1 cellular context compared by ENCODE assay signal in the genomic region with DNA sequence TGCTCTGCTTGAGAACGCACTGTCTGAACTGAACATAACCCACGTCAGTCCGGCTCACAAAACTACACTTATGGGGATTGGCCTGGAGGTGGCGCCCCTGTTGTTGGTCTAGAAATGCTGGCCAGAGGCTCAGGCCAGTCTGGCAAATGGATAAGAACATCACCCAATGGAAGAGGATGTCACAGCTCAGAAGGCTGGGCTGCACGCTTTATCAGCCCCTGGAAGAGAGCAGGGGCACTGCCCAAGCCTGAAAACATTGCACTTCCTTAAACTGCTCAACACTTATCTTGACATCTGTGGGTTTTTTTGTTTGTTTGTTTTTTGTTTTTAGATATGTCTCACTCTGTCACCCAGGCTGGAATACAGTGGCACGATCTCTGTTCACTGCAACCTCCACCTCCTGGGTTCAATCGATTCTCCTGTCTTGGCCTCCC.
TF ChIP-seq lines count a peak whose summit lies in the region.

No MANE protein-coding gene starts in this region.

TF ChIP-seq in K562, 482 proteins besides CTCF, POLR2A, EP300 and RAD21 (continued from another document):
- TF ChIP-seq ELK3 (CRISPR knock-in tag; IDR thresholded peaks at IDR 0.05): no peak
- TF ChIP-seq L3MBTL2 (IDR thresholded peaks at IDR 0.05): 0 out of 2 replicates have a peak, but pooled peaks have one; percentile 33
- 0 out of 4 replicates have a peak, but pooled peaks of 1 of the 2 experiments have one; percentile 15 for TF ChIP-seq MAZ (CRISPR knock-in tag; conservative IDR thresholded peaks at IDR 0.05 in 1 of 2, IDR thresholded peaks at IDR 0.05 in 1 of 2)
- TF ChIP-seq XRCC5 (IDR thresholded peaks at IDR 0.05; ENCODE audit: low read depth, low read length): peak; percentile 65; the same call in 1 of the 2 replicates
- no peak for TF ChIP-seq ILF3 (IDR thresholded peaks at IDR 0.05; ENCODE audit: borderline replicate concordance)
- TF ChIP-seq NRF1 (conservative IDR thresholded peaks at IDR 0.05 in 1 of 2, IDR thresholded peaks at IDR 0.05 in 1 of 2): 0 out of 4 replicates have a peak, but pooled peaks of 1 of the 2 experiments have one; percentile 18
- TF ChIP-seq, protein P1, sequence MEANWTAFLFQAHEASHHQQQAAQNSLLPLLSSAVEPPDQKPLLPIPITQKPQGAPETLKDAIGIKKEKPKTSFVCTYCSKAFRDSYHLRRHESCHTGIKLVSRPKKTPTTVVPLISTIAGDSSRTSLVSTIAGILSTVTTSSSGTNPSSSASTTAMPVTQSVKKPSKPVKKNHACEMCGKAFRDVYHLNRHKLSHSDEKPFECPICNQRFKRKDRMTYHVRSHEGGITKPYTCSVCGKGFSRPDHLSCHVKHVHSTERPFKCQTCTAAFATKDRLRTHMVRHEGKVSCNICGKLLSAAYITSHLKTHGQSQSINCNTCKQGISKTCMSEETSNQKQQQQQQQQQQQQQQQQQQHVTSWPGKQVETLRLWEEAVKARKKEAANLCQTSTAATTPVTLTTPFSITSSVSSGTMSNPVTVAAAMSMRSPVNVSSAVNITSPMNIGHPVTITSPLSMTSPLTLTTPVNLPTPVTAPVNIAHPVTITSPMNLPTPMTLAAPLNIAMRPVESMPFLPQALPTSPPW (CRISPR knock-in tag; IDR thresholded peaks at IDR 0.05): peak; percentile 37; the same call in 1 of the 2 replicates
- TF ChIP-seq SOX6 (IDR thresholded peaks at IDR 0.05): peak; percentile 58; the same call in 1 of the 2 replicates
- peak; percentile 75; the same call in 1 of the 2 replicates for TF ChIP-seq SMARCE1 (IDR thresholded peaks at IDR 0.05)
- TF ChIP-seq ARID2 (IDR thresholded peaks at IDR 0.05): 0 out of 2 replicates have a peak, but pooled peaks have one; percentile 42
- 0 out of 2 replicates have a peak, but pooled peaks have one; percentile 15 for TF ChIP-seq CXXC5 (CRISPR knock-in tag; IDR thresholded peaks at IDR 0.05)
- TF ChIP-seq SMARCA4 (IDR thresholded peaks at IDR 0.05): 0 out of 2 replicates have a peak, but pooled peaks have one; percentile 33
- peak; percentile 63; the same call in 1 of the 2 replicates for TF ChIP-seq GATA2 (CRISPR knock-in tag; IDR thresholded peaks at IDR 0.05)
- peak; percentile 83 for TF ChIP-seq MYNN (IDR thresholded peaks at IDR 0.05)
- TF ChIP-seq MYNN (CRISPR knock-in tag; IDR thresholded peaks at IDR 0.05): no peak
- TF ChIP-seq SPI1 (IDR thresholded peaks at IDR 0.05; ENCODE audit: borderline replicate concordance, low read depth, low read length): peak; percentile 92
- TF ChIP-seq BCOR (IDR thresholded peaks at IDR 0.05): 0 out of 2 replicates have a peak, but pooled peaks have one; percentile 32
- peak; percentile 39 for TF ChIP-seq BRD9 (IDR thresholded peaks at IDR 0.05; ENCODE audit: low read depth, partially characterized antibody)
- peak; percentile 66; the same call in 1 of the 2 replicates for TF ChIP-seq HNRNPL (IDR thresholded peaks at IDR 0.05; ENCODE audit: low read depth, low read length)
- TF ChIP-seq TCF3 (CRISPR knock-in tag; IDR thresholded peaks at IDR 0.05): peak; percentile 5; the same call in 1 of the 2 replicates
- TF ChIP-seq PBX2 (CRISPR knock-in tag; IDR thresholded peaks at IDR 0.05; ENCODE audit: low read depth): no peak
- peak; percentile 26; the same call in 1 of the 2 replicates for TF ChIP-seq PBX2 (tag; conservative IDR thresholded peaks at IDR 0.05; ENCODE audit: low read depth)
- TF ChIP-seq SMARCA5 (IDR thresholded peaks at IDR 0.05): 0 out of 2 replicates have a peak, but pooled peaks have one; percentile 51
- peak; percentile 68 for TF ChIP-seq CREM (IDR thresholded peaks at IDR 0.05; ENCODE audit: low read depth)
- TF ChIP-seq MEIS2 (IDR thresholded peaks at IDR 0.05; ENCODE audit: partially characterized antibody): peak; percentile 45
- peak; percentile 39; the same call in 1 of the 2 replicates for TF ChIP-seq ZNF766 (CRISPR knock-in tag; conservative IDR thresholded peaks at IDR 0.05)
- TF ChIP-seq PCBP2 (IDR thresholded peaks at IDR 0.05; ENCODE audit: low read depth, low read length, poor library complexity, severe bottlenecking): no peak
- peak in 1 of 2 experiments; percentile 37; a peak in 1 of 4 replicates for TF ChIP-seq ARNT (IDR thresholded peaks at IDR 0.05)
- no peak for TF ChIP-seq PTBP1 (IDR thresholded peaks at IDR 0.05; ENCODE audit: low read depth, low read length)
- TF ChIP-seq, protein P2, sequence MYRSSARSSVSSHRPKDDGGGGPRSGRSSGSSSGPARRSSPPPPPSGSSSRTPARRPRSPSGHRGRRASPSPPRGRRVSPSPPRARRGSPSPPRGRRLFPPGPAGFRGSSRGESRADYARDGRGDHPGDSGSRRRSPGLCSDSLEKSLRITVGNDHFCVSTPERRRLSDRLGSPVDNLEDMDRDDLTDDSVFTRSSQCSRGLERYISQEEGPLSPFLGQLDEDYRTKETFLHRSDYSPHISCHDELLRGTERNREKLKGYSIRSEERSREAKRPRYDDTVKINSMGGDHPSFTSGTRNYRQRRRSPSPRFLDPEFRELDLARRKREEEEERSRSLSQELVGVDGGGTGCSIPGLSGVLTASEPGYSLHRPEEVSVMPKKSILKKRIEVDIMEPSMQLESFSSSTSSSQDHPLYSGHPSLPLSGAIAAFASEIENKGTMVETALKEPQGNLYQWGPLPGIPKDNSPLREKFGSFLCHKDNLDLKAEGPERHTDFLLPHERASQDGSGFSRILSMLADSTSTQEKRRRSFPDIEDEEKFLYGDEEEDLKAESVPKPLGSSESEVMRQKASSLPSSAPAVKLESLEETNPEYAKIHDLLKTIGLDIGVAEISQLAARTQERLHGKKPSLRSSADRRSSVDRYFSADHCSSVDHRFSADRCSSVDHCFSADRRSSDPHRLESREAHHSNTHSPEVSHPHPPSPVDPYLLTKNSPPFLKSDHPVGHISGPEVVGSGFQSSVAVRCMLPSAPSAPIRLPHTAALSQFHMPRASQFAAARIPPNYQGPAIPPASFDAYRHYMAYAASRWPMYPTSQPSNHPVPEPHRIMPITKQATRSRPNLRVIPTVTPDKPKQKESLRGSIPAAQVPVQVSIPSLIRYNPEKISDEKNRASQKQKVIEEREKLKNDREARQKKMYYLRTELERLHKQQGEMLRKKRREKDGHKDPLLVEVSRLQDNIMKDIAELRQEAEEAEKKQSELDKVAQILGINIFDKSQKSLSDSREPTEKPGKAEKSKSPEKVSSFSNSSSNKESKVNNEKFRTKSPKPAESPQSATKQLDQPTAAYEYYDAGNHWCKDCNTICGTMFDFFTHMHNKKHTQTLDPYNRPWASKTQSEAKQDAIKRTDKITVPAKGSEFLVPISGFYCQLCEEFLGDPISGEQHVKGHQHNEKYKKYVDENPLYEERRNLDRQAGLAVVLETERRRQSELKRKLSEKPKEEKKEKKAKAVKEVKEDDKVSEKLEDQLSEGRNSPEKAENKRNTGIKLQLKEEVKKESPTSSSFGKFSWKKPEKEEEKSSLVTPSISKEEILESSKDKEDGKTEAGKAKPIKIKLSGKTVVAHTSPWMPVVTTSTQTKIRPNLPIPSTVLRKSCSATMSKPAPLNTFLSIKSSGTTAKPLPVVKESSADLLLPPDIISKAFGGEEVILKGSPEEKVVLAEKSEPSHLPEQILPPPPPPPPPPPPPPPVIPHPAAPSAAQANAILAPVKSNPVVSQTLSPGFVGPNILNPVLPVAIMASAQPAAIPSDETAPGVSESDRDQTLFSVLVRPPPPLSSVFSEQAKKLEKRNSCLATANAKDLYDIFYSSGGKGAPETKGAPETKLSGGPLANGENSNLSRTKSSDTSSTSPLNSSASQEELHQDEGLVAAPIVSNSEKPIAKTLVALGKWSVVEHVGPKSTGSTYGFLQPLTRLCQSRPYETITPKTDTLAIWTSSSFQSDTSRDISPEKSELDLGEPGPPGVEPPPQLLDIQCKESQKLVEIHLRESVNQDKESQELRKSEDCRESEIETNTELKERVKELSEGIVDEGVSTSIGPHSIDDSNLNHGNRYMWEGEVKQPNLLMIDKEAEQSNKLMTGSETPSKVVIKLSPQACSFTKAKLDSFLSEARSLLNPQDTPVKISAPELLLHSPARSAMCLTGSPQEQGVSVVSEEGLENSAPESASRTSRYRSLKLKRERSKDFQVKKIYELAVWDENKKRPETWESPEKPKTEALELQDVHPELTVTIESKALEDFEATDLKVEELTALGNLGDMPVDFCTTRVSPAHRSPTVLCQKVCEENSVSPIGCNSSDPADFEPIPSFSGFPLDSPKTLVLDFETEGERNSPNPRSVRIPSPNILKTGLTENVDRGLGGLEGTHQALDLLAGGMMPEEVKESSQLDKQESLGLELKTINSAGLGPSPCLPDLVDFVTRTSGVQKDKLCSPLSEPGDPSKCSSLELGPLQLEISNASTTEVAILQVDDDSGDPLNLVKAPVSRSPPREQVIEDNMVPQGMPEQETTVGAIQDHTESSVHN (IDR thresholded peaks at IDR 0.05; ENCODE audit: borderline replicate concordance in 1 of 2, low read depth in 1 of 2): peak in 1 of 2 experiments; percentile 32; a peak in 1 of 4 replicates
- TF ChIP-seq ARID1B (IDR thresholded peaks at IDR 0.05): peak; percentile 52; the same call in 1 of the 2 replicates
- peak; percentile 43 for TF ChIP-seq CBFA2T3 (IDR thresholded peaks at IDR 0.05)
- 0 out of 2 replicates have a peak, but pooled peaks have one; percentile 39 for TF ChIP-seq ZNF3 (CRISPR knock-in tag; IDR thresholded peaks at IDR 0.05)
- no peak for TF ChIP-seq ZNF41 (CRISPR knock-in tag; conservative IDR thresholded peaks at IDR 0.05)
- peak in 1 of 2 experiments; percentile 45; a peak in 1 of 4 replicates for TF ChIP-seq RCOR1 (IDR thresholded peaks at IDR 0.05; ENCODE audit: borderline replicate concordance in 1 of 2, low read depth in 2 of 2, low read length in 2 of 2)
- no peak for TF ChIP-seq DACH1 (IDR thresholded peaks at IDR 0.05; ENCODE audit: partially characterized antibody)
- TF ChIP-seq MTA3 (IDR thresholded peaks at IDR 0.05; ENCODE audit: borderline replicate concordance): peak; percentile 67; the same call in 1 of the 2 replicates
- no peak for TF ChIP-seq GABPA (tag; conservative IDR thresholded peaks at IDR 0.05; ENCODE audit: low read depth)
- no peak for TF ChIP-seq NFRKB (IDR thresholded peaks at IDR 0.05; ENCODE audit: low read depth)
- no peak for TF ChIP-seq NFYB (IDR thresholded peaks at IDR 0.05; ENCODE audit: extremely low read depth, insufficient read length)
- peak; percentile 65 for TF ChIP-seq PKNOX1 (IDR thresholded peaks at IDR 0.05)
- TF ChIP-seq DPF2 (IDR thresholded peaks at IDR 0.05): peak; percentile 66; the same call in 1 of the 2 replicates
- 0 out of 4 replicates have a peak, but pooled peaks of 1 of the 2 experiments have one; percentile 43 for TF ChIP-seq HDAC1 (IDR thresholded peaks at IDR 0.05)
- TF ChIP-seq ATF7 (IDR thresholded peaks at IDR 0.05): peak; percentile 46; the same call in 1 of the 2 replicates
- no peak for TF ChIP-seq ATF1 (CRISPR knock-in tag; IDR thresholded peaks at IDR 0.05)
- peak; percentile 51 for TF ChIP-seq ATF1 (tag; IDR thresholded peaks at IDR 0.05)
- 0 out of 2 replicates have a peak, but pooled peaks have one; percentile 20 for TF ChIP-seq JUND (IDR thresholded peaks at IDR 0.05; ENCODE audit: borderline replicate concordance, low read depth, low read length)
- no peak; the same call in 2 of the 3 replicates for TF ChIP-seq JUND (tag; IDR thresholded peaks at IDR 0.05; ENCODE audit: borderline replicate concordance, low read depth, low read length)
- peak; percentile 88; the same call in 1 of the 2 replicates for TF ChIP-seq CTBP1 (IDR thresholded peaks at IDR 0.05; ENCODE audit: borderline replicate concordance)
